1 cellular context compared by ENCODE assay signal in the genomic region with DNA sequence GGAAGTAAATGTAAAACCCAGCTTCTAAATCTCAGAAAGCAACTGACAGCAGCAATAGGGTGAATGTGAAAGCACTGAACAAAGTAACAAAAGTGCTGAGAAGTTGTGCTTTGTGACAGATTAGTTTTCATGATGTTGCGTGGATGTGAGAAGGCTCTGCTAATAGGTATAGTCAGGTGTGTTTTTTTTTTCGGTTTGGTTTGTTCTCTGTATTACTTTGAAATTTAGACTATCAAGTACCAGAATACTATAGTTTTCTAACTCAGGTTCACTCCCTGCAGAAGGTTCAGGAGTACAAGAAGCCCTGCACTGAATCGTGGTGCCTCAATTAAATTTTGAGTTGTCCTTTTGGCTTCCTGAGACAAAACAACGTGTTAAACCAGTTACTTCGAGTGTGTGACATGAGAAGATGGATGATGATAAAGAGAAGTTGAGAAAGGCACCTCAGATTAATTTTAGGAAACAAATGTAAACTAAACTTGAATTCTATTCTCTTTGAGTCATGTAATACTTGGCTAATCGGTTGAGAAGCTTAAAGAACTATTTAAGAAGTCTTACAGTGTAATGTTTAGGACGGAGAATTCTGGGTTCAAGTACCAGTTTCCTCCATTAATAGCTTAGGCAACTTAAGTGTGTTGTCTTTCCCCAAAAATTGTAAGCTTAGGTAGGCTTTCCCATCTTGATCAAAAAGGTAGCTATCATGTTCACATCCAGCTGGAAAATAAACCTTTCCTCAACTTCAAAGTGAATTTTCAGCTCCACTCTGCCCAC.
TF ChIP-seq lines count a peak whose summit lies in the region.

No MANE protein-coding gene starts in this region.

TF ChIP-seq in HCT116, 20 proteins besides CTCF, POLR2A, EP300 and RAD21:
- TF ChIP-seq POLR2AphosphoS5 (IDR thresholded peaks at IDR 0.05; ENCODE audit: low read depth, low read length) (peak; percentile 26; the same call in 1 of the 2 replicates), YY1 (IDR thresholded peaks at IDR 0.05; ENCODE audit: extremely low read depth, insufficient replicate concordance, low read depth, low read length) (no peak)
